8 cellular contexts compared by ENCODE assay signal in genomic region chr9:34379334-34380033, GRCh38. TPM values are rescaled to one million over a fixed set of nuclear protein-coding genes. Genes with fewer than 3 reads are reported as not detected.
DNase-seq lines count a peak whose midpoint lies in the region; ATAC-seq, FAIRE-seq and TF ChIP-seq lines count a peak whose summit lies in the region.

No MANE protein-coding gene starts in this region.

- peak overlapping the region; percentile 50 to 54; a peak in 5 of 6 replicates for H3K27ac ChIP-seq in A549

- peak; percentile 76 for FAIRE-seq in A549 (lab: Jason Lieb, UNC)

- POLR2A ChIA-PET in A549 (lab: Yijun Ruan, JAX), result no interaction called here

- peaks cover 29% of the 10 kb centered on the region for H3K4me1 ChIP-seq in A549

- H3K4me2 ChIP-seq in A549, result peak overlapping the region; percentile 92

- DNase-seq in A549 (ENCODE audit: low read depth in 1 of 2, low spot score in 1 of 2) (peak; percentile 89 to 98), MG63 (peak; percentile 53), SK-MEL-5 (ENCODE audit: low read depth, low spot score) (peak; percentile 83), glomerular visceral epithelial cell (ENCODE audit: extremely low spot score) (peak; percentile 77), occipital lobe (lab: John Stamatoyannopoulos, UW) (peak; percentile 24), superior temporal gyrus (ENCODE audit: extremely low spot score) (peak; percentile 93)
- DNase-seq in activated naive CD4-positive, alpha-beta T cell treated with anti-CD3 and anti-CD28 coated beads, Interleukin-2, amount 50 U/mL, for 16 hours, result peak; percentile 91

- H3K4me3 ChIP-seq in A549, result peak overlapping the region; percentile 39
- H3K4me3 ChIP-seq in MG63, result no peak overlapping the region

- H3K9me3 ChIP-seq in A549, result no peaks in the 10 kb centered on the region
- no peaks in the 10 kb centered on the region for H3K9me3 ChIP-seq in MG63

- in situ Hi-C loops in SK-MEL-5 (cut with HindIII; ENCODE audit: low pct_unique_long_range_greater_than_20kb, low sequenced_read_pairs), result no loop called here

- peak; percentile 22 to 67 for ATAC-seq in A549
- peak; percentile 35 for ATAC-seq in GM18868 (IDR thresholded peaks at IDR 0.05; ENCODE audit: unreplicated experiment)

- CTCF ChIA-PET in A549 (lab: Yijun Ruan, JAX), result interaction anchor here (0.5 to 19.7 kb wide), 31 partner anchors 8 to 552 kb away, joined by 3 to 417 read pairs (median 4); a partner anchor contains a TSS

- TF ChIP-seq RAD21 in A549 (conservative IDR thresholded peaks at IDR 0.05 in 1 of 2, IDR thresholded peaks at IDR 0.05 in 1 of 2), result peak; percentile 84 to 87

- 24% methylated on average over 31 of the region's 35 CpGs for WGBS in A549 (ENCODE audit: missing lambda C conversion rate)

- no peaks in the 10 kb centered on the region for H3K27me3 ChIP-seq in MG63

- TF ChIP-seq CTCF in A549 (IDR thresholded peaks at IDR 0.05), result peak; percentile 95

- H3K36me3 ChIP-seq in MG63, result no peaks in the 10 kb centered on the region

- TF ChIP-seq EP300 in A549 (IDR thresholded peaks at IDR 0.05), result no peak

- TF ChIP-seq POLR2A in A549 (IDR thresholded peaks at IDR 0.05; ENCODE audit: low read length), result no peak

TF ChIP-seq in A549, 52 proteins besides CTCF, POLR2A, EP300 and RAD21:
- TF ChIP-seq MAX (IDR thresholded peaks at IDR 0.05) (no peak), SMC3 (IDR thresholded peaks at IDR 0.05) (peak; percentile 77)

RNA-seq across cellular contexts. Expression of gene MYORG, which starts 2.8 kb away (rescaled TPM):
- polyA plus RNA-seq in A549 (2011; rRNA removed), result 2.2 and 3.7 TPM in 2 replicates
- polyA plus RNA-seq in A549 (2012; cell fraction: cytosol; rRNA removed), result 0.99 and 1.6 TPM in 2 replicates
- 2.2 and 2.5 TPM in 2 replicates for polyA plus RNA-seq in A549 (2012; cell fraction: nucleus; rRNA removed)
- polyA plus RNA-seq in A549 (2017; fragmentation: RNase III; extraction: RNeasy Plus Mini Kit Qiagen cat#74134 plus additional on column Dnase treatment), result 3.3 to 4.2 TPM (median 4.1 TPM) in 3 replicates
- 3.1 and 3.3 TPM in 2 replicates for polyA minus RNA-seq in A549 (2011; rRNA and poly(A)+ RNA removed)
- 0.23 TPM in 1 of 2 replicates, not detected in the other for total RNA-seq in MG63 (2014; rRNA removed; shearing (Covaris generic); ENCODE audit: low replicate concordance)
- total RNA-seq in SK-MEL-5 (2014; rRNA removed; shearing (Covaris generic)), result 0.43 and 0.66 TPM in 2 replicates
- 1.4 and 2.2 TPM in 2 replicates for polyA plus RNA-seq in SK-MEL-5 (2015; cell fraction: cytosol; rRNA removed)
- 0.56 TPM in 1 of 2 replicates, not detected in the other for polyA plus RNA-seq in SK-MEL-5 (2015; cell fraction: nucleus; rRNA removed)
- total RNA-seq in occipital lobe, result 4.7 TPM

RNA-seq across cellular contexts. Expression of gene NUDT2, which starts 50.1 kb away (rescaled TPM):
- 26.4 and 26.8 TPM in 2 replicates for polyA plus RNA-seq in A549 (2011; rRNA removed)
- polyA plus RNA-seq in A549 (2012; cell fraction: cytosol; rRNA removed), result 23.3 and 25.2 TPM in 2 replicates
- 12.9 and 15.4 TPM in 2 replicates for polyA plus RNA-seq in A549 (2012; cell fraction: nucleus; rRNA removed)
- polyA plus RNA-seq in A549 (2017; fragmentation: RNase III; extraction: RNeasy Plus Mini Kit Qiagen cat#74134 plus additional on column Dnase treatment), result 24.2 to 26.4 TPM (median 25.5 TPM) in 3 replicates
- polyA minus RNA-seq in A549 (2011; rRNA and poly(A)+ RNA removed), result 6.7 and 6.9 TPM in 2 replicates
- 6.6 and 19.3 TPM in 2 replicates for total RNA-seq in MG63 (2014; rRNA removed; shearing (Covaris generic); ENCODE audit: low replicate concordance)
- 14.5 and 17.7 TPM in 2 replicates for total RNA-seq in SK-MEL-5 (2014; rRNA removed; shearing (Covaris generic))
- 13.5 and 14.2 TPM in 2 replicates for polyA plus RNA-seq in SK-MEL-5 (2015; cell fraction: cytosol; rRNA removed)
- 10.2 and 18.1 TPM in 2 replicates for polyA plus RNA-seq in SK-MEL-5 (2015; cell fraction: nucleus; rRNA removed)
- 17.3 TPM for total RNA-seq in occipital lobe

RNA-seq across cellular contexts. Expression of gene KIF24, which starts 50.4 kb away (rescaled TPM):
- polyA plus RNA-seq in A549 (2011; rRNA removed), result 4.3 and 4.4 TPM in 2 replicates
- polyA plus RNA-seq in A549 (2012; cell fraction: cytosol; rRNA removed), result 1.9 and 2.4 TPM in 2 replicates
- 5.2 and 5.7 TPM in 2 replicates for polyA plus RNA-seq in A549 (2012; cell fraction: nucleus; rRNA removed)
- polyA plus RNA-seq in A549 (2017; fragmentation: RNase III; extraction: RNeasy Plus Mini Kit Qiagen cat#74134 plus additional on column Dnase treatment), result 3.0 to 3.3 TPM (median 3.2 TPM) in 3 replicates
- polyA minus RNA-seq in A549 (2011; rRNA and poly(A)+ RNA removed), result 11.0 and 12.0 TPM in 2 replicates
- total RNA-seq in MG63 (2014; rRNA removed; shearing (Covaris generic); ENCODE audit: low replicate concordance), result 1.7 and 1.8 TPM in 2 replicates
- total RNA-seq in SK-MEL-5 (2014; rRNA removed; shearing (Covaris generic)), result 2.8 and 3.4 TPM in 2 replicates
- polyA plus RNA-seq in SK-MEL-5 (2015; cell fraction: cytosol; rRNA removed), result 2.2 and 2.8 TPM in 2 replicates
- polyA plus RNA-seq in SK-MEL-5 (2015; cell fraction: nucleus; rRNA removed), result 5.2 and 7.8 TPM in 2 replicates
- 0.78 TPM for total RNA-seq in occipital lobe

Comparison
In these comparisons a context has a peak if more than half of its experiments do, and no peak if none do; other contexts are left out.
1. DNase-seq: peak in every context shown above with its lines; median percentile 94 in A549; 93 in superior temporal gyrus; 91 in activated naive CD4-positive, alpha-beta T cell treated with anti-CD3 and anti-CD28 coated beads, Interleukin-2, amount 50 U/mL, for 16 hours; 83 in SK-MEL-5; 77 in glomerular visceral epithelial cell; 53 in MG63; 24 in occipital lobe.